In the genomic region with DNA sequence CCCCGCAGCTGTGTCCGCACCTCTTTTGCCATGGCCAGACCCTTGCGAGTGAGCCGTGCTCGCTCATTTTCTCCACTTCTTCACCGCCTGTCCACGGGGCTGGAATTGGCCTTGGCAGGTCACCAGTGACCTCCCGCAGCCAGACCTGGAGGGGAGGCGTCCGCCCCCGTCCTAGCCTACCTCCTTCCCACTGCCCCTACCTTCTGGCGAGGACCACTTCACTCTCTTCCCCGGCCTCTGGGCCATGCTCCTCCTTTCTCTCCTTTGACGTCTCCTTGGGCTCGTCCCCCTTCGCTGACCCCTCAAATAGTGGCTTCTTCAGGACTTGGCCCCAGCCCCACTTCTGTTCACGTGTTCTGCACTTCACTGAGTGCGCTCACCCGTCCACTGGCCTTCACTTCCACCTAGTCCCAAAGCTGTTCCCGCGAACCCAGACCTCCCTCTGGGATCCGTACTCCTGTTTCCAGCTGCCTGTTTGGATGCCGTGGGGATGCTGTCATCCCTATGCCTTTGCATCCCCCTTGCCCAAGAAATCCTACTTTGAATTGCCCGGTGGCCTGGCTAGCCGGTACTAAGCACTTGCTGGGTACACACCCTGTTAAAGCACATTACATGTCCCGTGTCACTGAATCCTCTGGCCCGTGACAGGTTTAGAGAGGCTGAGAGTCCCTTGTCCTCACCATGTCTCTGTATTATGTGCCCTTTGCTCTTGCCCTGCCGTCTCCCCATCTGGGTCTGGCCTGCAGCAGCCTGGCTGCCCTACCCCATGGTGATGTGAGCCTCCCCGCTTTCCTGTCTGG, we compare ENCODE assay signal across 15 cellular contexts.
"Had no signal": no experiment of that assay in that cellular context is flagged by ENCODE, and none has a peak within 500 bp of the region (broad histone marks: within the 10 kb centered on the region; RNA-seq: fewer than 3 reads in every experiment).

No MANE protein-coding gene starts in this region.

- H3K27me3 Mint-ChIP-seq: activated naive CD8-positive, alpha-beta T cell treated with anti-CD3 and anti-CD28 coated beads, Interleukin-2, amount 50 U/mL, for 24 hours; memory B cell had no signal

- H3K4me3 Mint-ChIP-seq: activated naive CD8-positive, alpha-beta T cell treated with anti-CD3 and anti-CD28 coated beads, Interleukin-2, amount 50 U/mL, for 24 hours; memory B cell had no signal

- H3K27ac Mint-ChIP-seq: activated naive CD8-positive, alpha-beta T cell treated with anti-CD3 and anti-CD28 coated beads, Interleukin-2, amount 50 U/mL, for 24 hours; memory B cell had no signal

- FAIRE-seq: bronchial epithelial cell, colon, keratinocyte had no signal

- H3K27me3 ChIP-seq: ascending aorta, heart right ventricle, neutrophil, right atrium auricular region had no signal

- H3K9me3 Mint-ChIP-seq: activated naive CD8-positive, alpha-beta T cell treated with anti-CD3 and anti-CD28 coated beads, Interleukin-2, amount 50 U/mL, for 24 hours; memory B cell had no signal

- H3K4me1 Mint-ChIP-seq: memory B cell had no signal

- H3K27ac ChIP-seq: heart right ventricle, left ventricle myocardium inferior, neutrophil, right atrium auricular region had no signal

- H3K9me3 ChIP-seq: ascending aorta, heart right ventricle, left ventricle myocardium inferior, neutrophil, right atrium auricular region had no signal

- H3K4me2 ChIP-seq: smooth muscle cell had no signal

- ATAC-seq: activated naive CD8-positive, alpha-beta T cell treated with anti-CD3 and anti-CD28 coated beads, Interleukin-2, amount 50 U/mL, for 24 hours; heart right ventricle had no signal

- H3K4me3 ChIP-seq: ascending aorta, heart right ventricle, left ventricle myocardium inferior, right atrium auricular region, smooth muscle cell had no signal

- DNase-seq: activated CD4-positive, alpha-beta T cell treated with anti-CD3 and anti-CD28 coated beads for 48 hours; activated naive CD8-positive, alpha-beta T cell treated with anti-CD3 and anti-CD28 coated beads, Interleukin-2, amount 50 U/mL, for 24 hours; foreskin melanocyte; heart right ventricle; left ventricle myocardium inferior; T-helper 1 cell; trophoblast cell had no signal
